26 cellular contexts compared by ENCODE assay signal in the genomic region with DNA sequence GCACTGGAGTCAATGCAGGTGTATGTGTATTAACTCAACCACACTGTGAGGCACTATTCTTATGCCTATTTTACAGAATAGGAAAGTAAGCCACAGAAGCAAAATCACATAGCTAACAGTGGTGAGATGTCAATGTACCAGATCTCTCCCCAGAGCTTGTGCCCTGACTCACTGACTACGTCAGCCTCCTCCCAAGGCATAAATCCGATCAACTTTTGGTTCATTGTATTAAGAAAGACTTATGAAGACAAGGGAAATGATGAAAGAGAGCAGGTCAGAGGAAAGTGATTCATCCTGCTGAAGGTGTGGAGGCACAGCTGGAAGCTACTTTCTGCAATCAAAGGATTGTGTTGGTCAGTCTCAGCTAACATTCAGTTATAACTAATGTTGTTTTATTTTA. TPM values are rescaled to one million over a fixed set of nuclear protein-coding genes. Genes with fewer than 3 reads are reported as not detected.
DNase-seq lines count a peak whose midpoint lies in the region; ATAC-seq lines count a peak whose summit lies in the region.
"Had no signal": no experiment of that assay in that cellular context is flagged by ENCODE, and none has a peak within 500 bp of the region (broad histone marks: within the 10 kb centered on the region; RNA-seq: fewer than 3 reads in every experiment).

No MANE protein-coding gene starts in this region.

- H3K27me3 Mint-ChIP-seq in naive thymus-derived CD8-positive, alpha-beta T cell, result peaks cover 7 to 25% (median 12%) of the 10 kb centered on the region in 5 donors

- H3K9me3 Mint-ChIP-seq in naive thymus-derived CD8-positive, alpha-beta T cell, result peaks cover 0 to 14% (median 3%) of the 10 kb centered on the region in 9 donors
- H3K9me3 Mint-ChIP-seq: natural killer cell treated with Interleukin-12 subunit alpha and Interleukin-12 subunit beta and Interleukin-15 and Interleukin-18, amount 100 ng/mL, for 72 hours had no signal

- H3K36me3 Mint-ChIP-seq in naive thymus-derived CD8-positive, alpha-beta T cell, result peaks cover 0 to 7% (median 6%) of the 10 kb centered on the region in 3 donors
- H3K36me3 Mint-ChIP-seq: natural killer cell treated with Interleukin-12 subunit alpha and Interleukin-12 subunit beta and Interleukin-15 and Interleukin-18, amount 100 ng/mL, for 72 hours had no signal

- peak overlapping the region; percentile 62 for H3K27ac ChIP-seq in epithelial cell of prostate
- H3K27ac ChIP-seq: BLaER1 treated with 17β-estradiol and CSF1 and Interleukin-3, amounts not matched to agents 10 nM and 100 nM; Peyer's patch; SJSA1; tibial nerve had no signal

- no peak for ATAC-seq in naive thymus-derived CD8-positive, alpha-beta T cell
- ATAC-seq in GM21528 (IDR thresholded peaks at IDR 0.05; ENCODE audit: low FRiP score, unreplicated experiment) (no peak), left lobe of liver (no peak)
- ATAC-seq: activated naive CD4-positive, alpha-beta T cell treated with anti-CD3 and anti-CD28 coated beads, Interleukin-2, amount 50 U/mL, for 72 hours; mucosa of descending colon; natural killer cell treated with Interleukin-12 subunit alpha and Interleukin-12 subunit beta and Interleukin-15 and Interleukin-18, amount 100 ng/mL, for 72 hours had no signal

- no peak overlapping the region for H3K4me3 Mint-ChIP-seq in naive thymus-derived CD8-positive, alpha-beta T cell
- H3K4me3 Mint-ChIP-seq: natural killer cell treated with Interleukin-12 subunit alpha and Interleukin-12 subunit beta and Interleukin-15 and Interleukin-18, amount 100 ng/mL, for 72 hours had no signal

- H3K4me1 Mint-ChIP-seq in naive thymus-derived CD8-positive, alpha-beta T cell, result no peaks in the 10 kb centered on the region

- H3K27ac Mint-ChIP-seq in naive thymus-derived CD8-positive, alpha-beta T cell, result no peak overlapping the region
- H3K27ac Mint-ChIP-seq: activated naive CD4-positive, alpha-beta T cell treated with anti-CD3 and anti-CD28 coated beads, Interleukin-2, amount 50 U/mL, for 72 hours; natural killer cell treated with Interleukin-12 subunit alpha and Interleukin-12 subunit beta and Interleukin-15 and Interleukin-18, amount 100 ng/mL, for 72 hours had no signal

- no peak overlapping the region for H3K4me3 ChIP-seq in skeletal muscle cell (ENCODE audit: low read depth, low read length)
- H3K4me3 ChIP-seq: BLaER1 treated with 17β-estradiol and CSF1 and Interleukin-3, amounts not matched to agents 10 nM and 100 nM; MG63; mucosa of descending colon; Peyer's patch; SJSA1; tibial nerve had no signal

- POLR2A ChIA-PET in naive thymus-derived CD8-positive, alpha-beta T cell (lab: Charles Lee), result no interaction called here

- DNase-seq in HPDE6-E6E7 (ENCODE audit: extremely low spot score) (peak; percentile 43), RKO (ENCODE audit: low spot score) (peak; percentile 37), epithelial cell of prostate (ENCODE audit: low read depth, low spot score) (peak; percentile 78), skeletal muscle cell (ENCODE audit: low read depth) (peak; percentile 11), left lobe of liver (ENCODE audit: low spot score) (no peak)
- no peak for DNase-seq in naive thymus-derived CD8-positive, alpha-beta T cell
- DNase-seq: activated CD4-positive, alpha-beta T cell treated with anti-CD3 and anti-CD28 coated beads for 48 hours; activated CD8-positive, alpha-beta memory T cell treated with anti-CD3 and anti-CD28 coated beads for 24 hours; activated T-cell treated with anti-CD3 and anti-CD28 coated beads for 4 hours; kidney glomerular epithelial cell; MG63; mucosa of descending colon; NCI-H2029; NCI-H69; Peyer's patch; stimulated activated CD4-positive, alpha-beta T cell treated with anti-CD3 and anti-CD28 coated beads, Interleukin-15, amount 100 ng/mL, for 24 hours; stimulated activated CD4-positive, alpha-beta T cell treated with anti-CD3 and anti-CD28 coated beads, Interleukin-4, amount 100 ng/mL, for 4 hours; T-helper 9 cell had no signal

RNA-seq across cellular contexts. Expression of gene SV2B, which starts 33.0 kb away (rescaled TPM):
- under 1 TPM; 0.05 to 0.08 TPM for total RNA-seq in naive thymus-derived CD8-positive, alpha-beta T cell
- under 1 TPM in 1 of 3 donors, not detected in 2; 0.02 TPM for polyA plus RNA-seq in naive thymus-derived CD8-positive, alpha-beta T cell
- total RNA-seq in left lobe of liver, result 0.60 TPM
- total RNA-seq: epithelial cell of proximal tubule; HT-29; natural killer cell treated with Interleukin-12 subunit alpha and Interleukin-12 subunit beta and Interleukin-15 and Interleukin-18, amount 100 ng/mL, for 72 hours; SJSA1 had no signal

RNA-seq across cellular contexts. Expression of gene VPS33B, which starts 44.6 kb away (rescaled TPM):
- 10 to 100 TPM; 23.6 to 27.1 TPM for total RNA-seq in naive thymus-derived CD8-positive, alpha-beta T cell
- 10 to 100 TPM in 1 of 3 donors, 1 to 10 TPM in 2; 5.3 to 12.4 (median 7.7) TPM for polyA plus RNA-seq in naive thymus-derived CD8-positive, alpha-beta T cell
- 4.5 TPM for total RNA-seq in left lobe of liver

Comparison
In these comparisons a context has a peak if more than half of its experiments do, and no peak if none do; other contexts are left out.
1. DNase-seq: peak in HPDE6-E6E7 (single experiment), RKO (single experiment), epithelial cell of prostate (single experiment) and skeletal muscle cell (single experiment); none in naive thymus-derived CD8-positive, alpha-beta T cell (0 of 10) and left lobe of liver (single experiment).